13 cellular contexts compared by ENCODE assay signal in genomic region chr3:131142580-131142979, GRCh38.
A peak's percentile ranks its signal among the peaks of the same experiment; 100 is the strongest.
DNase-seq lines count a peak whose midpoint lies in the region; TF ChIP-seq lines count a peak whose summit lies in the region.
"Had no signal": no experiment of that assay in that cellular context is flagged by ENCODE, and none has a peak within 500 bp of the region (broad histone marks: within the 10 kb centered on the region; RNA-seq: fewer than 3 reads in every experiment).

No MANE protein-coding gene starts in this region.

- H3K14ac ChIP-seq in trophoblast cell (ENCODE audit: low read length): no peak overlapping the region

- no peaks in the 10 kb centered on the region for H3K4me1 ChIP-seq in prostate gland (replicated peaks)
- H3K4me1 ChIP-seq in trophoblast cell (ENCODE audit: control insufficient read depth in 1 of 2, insufficient read depth in 2 of 2, low read length in 2 of 2): no peaks in the 10 kb centered on the region

- no peak overlapping the region for H4K12ac ChIP-seq in trophoblast cell (ENCODE audit: low read depth, low read length)

- H3K4ac ChIP-seq in trophoblast cell (ENCODE audit: low read depth, low read length): no peak overlapping the region

- no peak overlapping the region for H3K4me2 ChIP-seq in trophoblast cell (ENCODE audit: low read length)

- no peak overlapping the region for H2BK5ac ChIP-seq in trophoblast cell (ENCODE audit: low read depth, low read length, poor library complexity)

- no peaks in the 10 kb centered on the region for H3K27me3 ChIP-seq in prostate gland (replicated peaks; ENCODE audit: insufficient read depth)
- no peaks in the 10 kb centered on the region for H3K27me3 ChIP-seq in trophoblast cell (ENCODE audit: insufficient read depth, low read length)
- H3K27me3 ChIP-seq: adrenal gland had no signal

- 95% methylated on average over 1 of the region's 1 CpG for WGBS in prostate gland
- no CpG with 5 or more reads among the region's 1 CpG for WGBS in trophoblast cell (ENCODE audit: extremely low coverage, insufficient coverage, insufficient read length)

- no peak for TF ChIP-seq POLR2A in prostate gland (IDR thresholded peaks at IDR 0.05)

- H3K4me3 ChIP-seq in LNCaP clone FGC (ENCODE audit: low read depth, low read length) (no peak overlapping the region), prostate gland (no peak overlapping the region), trophoblast cell (ENCODE audit: low read depth, low read length) (no peak overlapping the region)
- H3K4me3 ChIP-seq: adrenal gland had no signal

- H3K9me3 ChIP-seq in prostate gland (no peaks in the 10 kb centered on the region), trophoblast cell (ENCODE audit: insufficient read depth, low read depth, low read length) (no peaks in the 10 kb centered on the region)
- H3K9me3 ChIP-seq: adrenal gland had no signal

- no peak overlapping the region for H2BK12ac ChIP-seq in trophoblast cell (ENCODE audit: low read length)

- no peak overlapping the region for H3K23ac ChIP-seq in trophoblast cell (ENCODE audit: low read length)

- TF ChIP-seq CTCF in LNCaP clone FGC (IDR thresholded peaks at IDR 0.05; ENCODE audit: control insufficient read depth, extremely low read depth, insufficient read depth) (peak; percentile 32; the same call in 1 of the 2 replicates), prostate gland (IDR thresholded peaks at IDR 0.05) (no peak)

- H3K36me3 ChIP-seq in prostate gland: no peaks in the 10 kb centered on the region
- no peaks in the 10 kb centered on the region for H3K36me3 ChIP-seq in trophoblast cell (ENCODE audit: control insufficient read depth in 1 of 2, insufficient read depth in 2 of 2, low read length in 2 of 2)
- H3K36me3 ChIP-seq: adrenal gland had no signal

- H3K18ac ChIP-seq in trophoblast cell (ENCODE audit: low read length): no peak overlapping the region

- no peak overlapping the region for H4K8ac ChIP-seq in trophoblast cell (ENCODE audit: low read depth, low read length)

- no peak overlapping the region for H3K9ac ChIP-seq in trophoblast cell (ENCODE audit: low read length)

- H2AFZ ChIP-seq in trophoblast cell (ENCODE audit: insufficient read depth, low read length, poor library complexity): no peak overlapping the region

- no peak overlapping the region for H2AK5ac ChIP-seq in trophoblast cell (ENCODE audit: low read length)

- H3K79me1 ChIP-seq in trophoblast cell (ENCODE audit: low read length): no peaks in the 10 kb centered on the region

- DNase-seq in DMS 273 (lab: John Stamatoyannopoulos, UW; ENCODE audit: unreplicated experiment): peak; percentile 24
- no peak for DNase-seq in DMS 273 treated with DMSO at 0.1 percent for 48 hours (lab: John Stamatoyannopoulos, UW)
- DNase-seq in LNCaP clone FGC (ENCODE audit: low read depth): peak; percentile 7
- peak; percentile 8 for DNase-seq in cerebellar cortex (ENCODE audit: low spot score)
- DNase-seq in midbrain (lab: John Stamatoyannopoulos, UW): peak; percentile 30
- no peak for DNase-seq in cerebellum (ENCODE audit: low spot score)
- DNase-seq in prostate gland (ENCODE audit: low spot score): no peak
- no peak for DNase-seq in trophoblast cell
- DNase-seq: activated T-cell treated with anti-CD3 and anti-CD28 coated beads, Interleukin-2, amount 50 U/mL, for 72 hours; adrenal gland; right cardiac atrium; stimulated activated CD4-positive, alpha-beta T cell treated with anti-CD3 and anti-CD28 coated beads, Interleukin-4, amount 100 ng/mL, for 24 hours had no signal

- intact Hi-C loops in prostate gland (cut with DNase I): no loop called here

- H3K79me2 ChIP-seq in trophoblast cell (ENCODE audit: control insufficient read depth, insufficient read depth, low read length, poor library complexity): no peaks in the 10 kb centered on the region

- H3K27ac ChIP-seq in prostate gland: no peak overlapping the region
- no peak overlapping the region for H3K27ac ChIP-seq in trophoblast cell (ENCODE audit: low read depth, low read length)
- H3K27ac ChIP-seq: 22Rv1, adrenal gland had no signal

- no peak overlapping the region for H4K91ac ChIP-seq in trophoblast cell (ENCODE audit: low read depth, low read length)

- no peak overlapping the region for H2BK120ac ChIP-seq in trophoblast cell (ENCODE audit: insufficient read depth, low read length, poor library complexity)

Comparison
In these comparisons a context has a peak if more than half of its experiments do, and no peak if none do; other contexts are left out.
1. DNase-seq: peak in DMS 273 (single experiment), LNCaP clone FGC (single experiment), cerebellar cortex (single experiment) and midbrain (single experiment); none in DMS 273 treated with DMSO at 0.1 percent for 48 hours (single experiment), cerebellum (single experiment), prostate gland (single experiment) and trophoblast cell (0 of 2).